ENCODE assay signal across 33 cellular contexts in the genomic region with DNA sequence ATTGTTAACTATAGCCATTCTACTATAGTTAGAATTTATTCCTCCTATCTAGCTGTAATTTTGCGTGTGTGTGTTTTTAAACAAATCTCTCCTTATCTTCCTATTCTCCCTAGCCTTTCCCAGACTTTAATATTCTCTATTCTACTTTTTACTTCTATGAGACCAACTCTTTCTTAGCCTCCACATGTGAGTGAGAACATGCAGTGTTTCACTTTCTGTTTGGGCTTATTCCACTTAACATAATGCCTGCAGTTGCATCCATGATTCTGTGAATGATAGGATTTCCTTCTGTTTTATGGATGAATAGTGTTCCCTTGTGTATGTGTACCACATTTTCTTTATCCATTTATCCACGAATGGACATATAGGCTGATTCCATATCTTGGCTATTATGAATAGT.
"Had no signal": no experiment of that assay in that cellular context is flagged by ENCODE, and none has a peak within 500 bp of the region (broad histone marks: within the 10 kb centered on the region; RNA-seq: fewer than 3 reads in every experiment).

No MANE protein-coding gene starts in this region.

- H3K36me3 ChIP-seq: adrenal gland, brain microvascular endothelial cell, breast epithelium had no signal

- ATAC-seq: activated CD8-positive, alpha-beta T cell treated with anti-CD3 and anti-CD28 coated beads for 36 hours; activated naive CD4-positive, alpha-beta T cell treated with anti-CD3 and anti-CD28 coated beads, Interleukin-2, amount 50 U/mL, for 72 hours; activated T-cell treated with anti-CD3 and anti-CD28 coated beads, Interleukin-2, amount 50 U/mL, for 4 hours; activated T-cell treated with anti-CD3 and anti-CD28 coated beads, Interleukin-2, amount 50 U/mL, for 72 hours; activated T-helper 17 cell treated with anti-CD3 and anti-CD28 coated beads, Interleukin-2, amount 50 U/mL, for 72 hours; body of pancreas had no signal

- DNase-seq: activated B cell treated with CpG ODN at 0.5 μM for 24 hours; activated CD4-positive, alpha-beta memory T cell treated with anti-CD3 and anti-CD28 coated beads for 36 hours; activated CD4-positive, alpha-beta T cell treated with anti-CD3 and anti-CD28 coated beads for 4 hours; activated CD4-positive, alpha-beta T cell treated with anti-CD3 and anti-CD28 coated beads, Interleukin-2, amount 10 ng/mL, durations not matched to agents 24 days and 14 days; activated CD4-positive, alpha-beta T cell treated with anti-CD3 and anti-CD28 coated beads, Interleukin-2, amount 50 U/mL, for 1 hour; activated CD4-positive, alpha-beta T cell treated with anti-CD3 and anti-CD28 coated beads, Interleukin-2, amount 50 U/mL, for 4 hours; activated CD4-positive, CD25-positive, alpha-beta regulatory T cell treated with anti-CD3 and anti-CD28 coated beads, Interleukin-2, amount 50 U/mL, for 72 hours; activated CD8-positive, alpha-beta memory T cell treated with anti-CD3 and anti-CD28 coated beads, Interleukin-2, amount 50 U/mL, for 4 hours; activated CD8-positive, alpha-beta T cell treated with anti-CD3 and anti-CD28 coated beads for 36 hours; activated effector memory CD4-positive, alpha-beta T cell treated with anti-CD3 and anti-CD28 coated beads, Interleukin-2, amount 50 U/mL, for 16 hours; activated gamma-delta T cell treated with Interleukin-2 at 50 U/mL for 16 hours; activated naive CD4-positive, alpha-beta T cell; activated naive CD4-positive, alpha-beta T cell treated with anti-CD3 and anti-CD28 coated beads for 36 hours; activated naive CD4-positive, alpha-beta T cell treated with anti-CD3 and anti-CD28 coated beads, Interleukin-2, amount 50 U/mL, for 16 hours; activated naive CD8-positive, alpha-beta T cell treated with anti-CD3 and anti-CD28 coated beads for 36 hours; activated T-cell treated with anti-CD3 and anti-CD28 coated beads for 4 hours; activated T-cell treated with anti-CD3 and anti-CD28 coated beads, Interleukin-2, amount 50 U/mL, for 1 hour; activated T-cell treated with anti-CD3 and anti-CD28 coated beads, Interleukin-2, amount 50 U/mL, for 4 hours; activated T-cell treated with anti-CD3 and anti-CD28 coated beads, Interleukin-2, amount 50 U/mL, for 72 hours; adrenal gland; amniotic stem cell; aorta; body of pancreas; brain microvascular endothelial cell; central memory CD4-positive, alpha-beta T cell; T-helper 2 cell; T-helper 9 cell had no signal

- FAIRE-seq: astrocyte, TTC549 had no signal

- H3K4me1 ChIP-seq: adrenal gland, body of pancreas, breast epithelium had no signal

- H3K27ac ChIP-seq: adrenal gland, body of pancreas, brain microvascular endothelial cell, breast epithelium, VCaP had no signal

- H3K27me3 ChIP-seq: adrenal gland, body of pancreas, brain microvascular endothelial cell, breast epithelium had no signal

- H3K9me3 ChIP-seq: adrenal gland, body of pancreas had no signal

- H3K4me3 ChIP-seq: adrenal gland, body of pancreas, breast epithelium had no signal
